In genomic region chr12:119444462-119445044, GRCh38 we compare ENCODE assay signal across 8 cellular contexts.
DNase-seq lines count a peak whose midpoint lies in the region; ATAC-seq and TF ChIP-seq lines count a peak whose summit lies in the region.

No MANE protein-coding gene starts in this region.

- H3K4me1 Mint-ChIP-seq in activated CD4-positive, alpha-beta memory T cell treated with anti-CD3 and anti-CD28 coated beads, Interleukin-2, amount 10 ng/mL, durations not matched to agents 7 days and 5 days: no peaks in the 10 kb centered on the region
- H3K4me1 Mint-ChIP-seq in osteocyte (ENCODE audit: unreplicated experiment): no peaks in the 10 kb centered on the region

- ATAC-seq in HG03196 (IDR thresholded peaks at IDR 0.05; ENCODE audit: unreplicated experiment) (no peak), aorta (ENCODE audit: low FRiP score) (no peak)

- no peak overlapping the region for H3K27ac ChIP-seq in aorta (ENCODE audit: low read depth in 1 of 2, low read length in 2 of 2)

- H3K4me3 ChIP-seq in foreskin fibroblast (ENCODE audit: low read depth in 1 of 2, low read length in 2 of 2) (no peak overlapping the region), aorta (ENCODE audit: low read length in 2 of 2) (no peak overlapping the region)

- DNase-seq in ELF-1 (ENCODE audit: low read depth, low spot score): peak; percentile 77
- peak; percentile 77 for DNase-seq in HEK293T (ENCODE audit: extremely low spot score)
- peak; percentile 43 for DNase-seq in NCI-H2171 (lab: John Stamatoyannopoulos, UW)
- peak; percentile 57 for DNase-seq in activated CD4-positive, alpha-beta memory T cell treated with anti-CD3 and anti-CD28 coated beads, Interleukin-2, amount 10 ng/mL, durations not matched to agents 7 days and 5 days
- DNase-seq in foreskin fibroblast: no peak
- DNase-seq in osteocyte (ENCODE audit: extremely low spot score, unreplicated experiment): no peak
- DNase-seq in aorta: no peak

- CTCF ChIA-PET in HEK293T (lab: Yijun Ruan, JAX): interaction anchor here (0.6 to 2.3 kb wide), 8 partner anchors 10 to 991 kb away, joined by 3 to 13 read pairs (median 3); no protein-coding TSS in a partner anchor
- CTCF ChIA-PET in activated CD4-positive, alpha-beta memory T cell treated with anti-CD3 and anti-CD28 coated beads, Interleukin-2, amount 10 ng/mL, durations not matched to agents 7 days and 5 days (lab: Charles Lee): interaction anchor here (0.9 to 9.1 kb wide), 19 partner anchors 10 to 223 kb away, joined by 3 to 83 read pairs (median 4); partner anchors contain the start of gene PRKAB1

- peaks cover 2% of the 10 kb centered on the region for H3K27me3 Mint-ChIP-seq in activated CD4-positive, alpha-beta memory T cell treated with anti-CD3 and anti-CD28 coated beads, Interleukin-2, amount 10 ng/mL, durations not matched to agents 7 days and 5 days
- H3K27me3 Mint-ChIP-seq in osteocyte (ENCODE audit: unreplicated experiment): no peaks in the 10 kb centered on the region

- intact Hi-C loops in aorta (cut with DNase I): no loop called here

- no peak overlapping the region for H3K27ac Mint-ChIP-seq in activated CD4-positive, alpha-beta memory T cell treated with anti-CD3 and anti-CD28 coated beads, Interleukin-2, amount 10 ng/mL, durations not matched to agents 7 days and 5 days
- no peak overlapping the region for H3K27ac Mint-ChIP-seq in osteocyte (ENCODE audit: unreplicated experiment)

- no peaks in the 10 kb centered on the region for H3K36me3 ChIP-seq in aorta (ENCODE audit: control insufficient read depth in 1 of 2, insufficient read depth in 2 of 2, low read length in 1 of 2)

- POLR2A ChIA-PET in HEK293T (lab: Yijun Ruan, JAX): no interaction called here
- POLR2A ChIA-PET in activated CD4-positive, alpha-beta memory T cell treated with anti-CD3 and anti-CD28 coated beads, Interleukin-2, amount 10 ng/mL, durations not matched to agents 7 days and 5 days (lab: Charles Lee): no interaction called here

- no peaks in the 10 kb centered on the region for H3K36me3 Mint-ChIP-seq in activated CD4-positive, alpha-beta memory T cell treated with anti-CD3 and anti-CD28 coated beads, Interleukin-2, amount 10 ng/mL, durations not matched to agents 7 days and 5 days (ENCODE audit: low read depth)
- no peaks in the 10 kb centered on the region for H3K36me3 Mint-ChIP-seq in osteocyte (ENCODE audit: unreplicated experiment)

- H3K4me3 Mint-ChIP-seq in activated CD4-positive, alpha-beta memory T cell treated with anti-CD3 and anti-CD28 coated beads, Interleukin-2, amount 10 ng/mL, durations not matched to agents 7 days and 5 days: no peak overlapping the region
- no peak overlapping the region for H3K4me3 Mint-ChIP-seq in osteocyte (ENCODE audit: unreplicated experiment)

- WGBS in aorta, 2 donors: 15 to 18% methylated on average over 10 of the region's 10 CpGs

- TF ChIP-seq CTCF in foreskin fibroblast (IDR thresholded peaks at IDR 0.05; ENCODE audit: low read depth, low read length): peak; percentile 25
- TF ChIP-seq CTCF in osteocyte (IDR thresholded peaks at IDR 0.05): peak; percentile 45

- no peaks in the 10 kb centered on the region for H3K9me3 Mint-ChIP-seq in activated CD4-positive, alpha-beta memory T cell treated with anti-CD3 and anti-CD28 coated beads, Interleukin-2, amount 10 ng/mL, durations not matched to agents 7 days and 5 days
- H3K9me3 Mint-ChIP-seq in osteocyte (ENCODE audit: unreplicated experiment): peaks cover 8% of the 10 kb centered on the region

- no peaks in the 10 kb centered on the region for H3K9me3 ChIP-seq in aorta (ENCODE audit: control insufficient read depth, low read length)

- H3K4me1 ChIP-seq in aorta (ENCODE audit: control insufficient read depth in 1 of 2, insufficient read depth in 2 of 2, low read length in 2 of 2): no peaks in the 10 kb centered on the region

- H3K27me3 ChIP-seq in aorta (ENCODE audit: control insufficient read depth in 1 of 2, insufficient read depth in 2 of 2, low read length in 1 of 2): no peaks in the 10 kb centered on the region

TF ChIP-seq in HEK293T, 16 proteins besides CTCF, POLR2A, EP300 and RAD21:
- TF ChIP-seq NFRKB (IDR thresholded peaks at IDR 0.05) (no peak), ARNT (IDR thresholded peaks at IDR 0.05) (no peak)

Comparison
In these comparisons a context has a peak if more than half of its experiments do, and no peak if none do; other contexts are left out.
1. DNase-seq: peak in ELF-1 (single experiment), HEK293T (single experiment), NCI-H2171 (single experiment) and activated CD4-positive, alpha-beta memory T cell treated with anti-CD3 and anti-CD28 coated beads, Interleukin-2, amount 10 ng/mL, durations not matched to agents 7 days and 5 days (single experiment); none in foreskin fibroblast (0 of 2), osteocyte (single experiment) and aorta (0 of 2).